ENCODE assay signal across 25 cellular contexts in genomic region chr10:50629495-50630122, GRCh38. TPM values are rescaled to one million over a fixed set of nuclear protein-coding genes. Genes with fewer than 3 reads are reported as not detected.
A peak's percentile ranks its signal among the peaks of the same experiment; 100 is the strongest.
DNase-seq lines count a peak whose midpoint lies in the region; ATAC-seq and TF ChIP-seq lines count a peak whose summit lies in the region.
"Had no signal": no experiment of that assay in that cellular context is flagged by ENCODE, and none has a peak within 500 bp of the region (broad histone marks: within the 10 kb centered on the region; RNA-seq: fewer than 3 reads in every experiment).

No MANE protein-coding gene starts in this region.

- no peak for DNase-seq in activated CD8-positive, alpha-beta memory T cell treated with anti-CD3 and anti-CD28 coated beads, Interleukin-2, amount 10 ng/mL, durations not matched to agents 7 days and 5 days
- no peak for DNase-seq in activated CD8-positive, alpha-beta memory T cell treated with anti-CD3 and anti-CD28 coated beads, Interleukin-2, amount 50 U/mL, for 4 hours
- DNase-seq in GM23338 (ENCODE audit: low spot score) = peak; percentile 57
- DNase-seq in activated T-cell treated with anti-CD3 and anti-CD28 coated beads, Interleukin-2, amount 50 U/mL, for 72 hours = peak; percentile 35 to 45
- DNase-seq in NCI-H526 (lab: John Stamatoyannopoulos, UW) = no peak
- no peak for DNase-seq in cardiac septum (ENCODE audit: low spot score)
- no peak for DNase-seq in epidermal melanocyte (ENCODE audit: insufficient read length, low spot score)
- DNase-seq: ACHN; activated CD4-positive, CD25-positive, alpha-beta regulatory T cell treated with anti-CD3 and anti-CD28 coated beads, Interleukin-2, amount 50 U/mL, for 72 hours; effector memory CD4-positive, alpha-beta T cell; GOT3; left cardiac atrium; NCI-H1092 treated with DMSO at 0.1 percent for 48 hours; NCI-H2029 treated with DMSO at 0.1 percent for 48 hours; NCI-H345; retina; T1000 had no signal

- H3K27ac ChIP-seq in GM23338 (ENCODE audit: low read depth) (peak overlapping the region; percentile 7; the same call in 1 of the 2 replicates), iPS-20b (ENCODE audit: low read length) (no peak overlapping the region)
- H3K27ac ChIP-seq: BLaER1 had no signal

- H4K20me1 ChIP-seq in GM23338 (replicated peaks; ENCODE audit: insufficient read depth) = no peaks in the 10 kb centered on the region
- H4K20me1 ChIP-seq: BLaER1 had no signal

- no peak overlapping the region for H3K4me3 Mint-ChIP-seq in activated CD8-positive, alpha-beta memory T cell treated with anti-CD3 and anti-CD28 coated beads, Interleukin-2, amount 10 ng/mL, durations not matched to agents 7 days and 5 days
- H3K4me3 Mint-ChIP-seq in GM23338 = peak overlapping the region; percentile 15; the same call in 1 of the 3 replicates
- H3K4me3 Mint-ChIP-seq in activated T-cell treated with anti-CD3 and anti-CD28 coated beads, Interleukin-2, amount 50 U/mL, for 72 hours = peak overlapping the region; percentile 59 to 71
- H3K4me3 Mint-ChIP-seq: memory B cell, type B pancreatic cell had no signal

- H3K9me3 ChIP-seq in iPS-20b (ENCODE audit: insufficient read depth, low read depth, low read length) = no peaks in the 10 kb centered on the region
- H3K9me3 ChIP-seq: BLaER1 had no signal

- peak overlapping the region; percentile 3; the same call in 1 of the 2 replicates for H3K4me2 ChIP-seq in GM23338
- H3K4me2 ChIP-seq: BLaER1, smooth muscle cell had no signal

- intact Hi-C loops in cardiac septum (cut with DNase I) = no loop called here

- peak; percentile 8 for ATAC-seq in activated CD8-positive, alpha-beta memory T cell treated with anti-CD3 and anti-CD28 coated beads, Interleukin-2, amount 10 ng/mL, durations not matched to agents 7 days and 5 days
- peak; percentile 25 for ATAC-seq in GM23338
- ATAC-seq in activated T-cell treated with anti-CD3 and anti-CD28 coated beads, Interleukin-2, amount 50 U/mL, for 72 hours (replicated peaks in 1 of 2) = peak; percentile 81 to 82
- ATAC-seq: HepG2, left cardiac atrium, Right ventricle myocardium inferior had no signal

- H3K79me2 ChIP-seq in GM23338 (replicated peaks; ENCODE audit: insufficient read depth) = no peaks in the 10 kb centered on the region

- no peaks in the 10 kb centered on the region for H3K36me3 ChIP-seq in GM23338 (ENCODE audit: insufficient read depth)
- no peaks in the 10 kb centered on the region for H3K36me3 ChIP-seq in iPS-20b (ENCODE audit: insufficient read depth, low read depth, low read length)
- H3K36me3 ChIP-seq: BLaER1 had no signal

- no peaks in the 10 kb centered on the region for H3K27me3 ChIP-seq in GM23338 (ENCODE audit: insufficient read depth)
- H3K27me3 ChIP-seq in iPS-20b (ENCODE audit: insufficient read depth, low read length) = no peaks in the 10 kb centered on the region
- H3K27me3 ChIP-seq: BLaER1 had no signal

- H3K9ac ChIP-seq in iPS-20b (ENCODE audit: low read depth, low read length) = peak overlapping the region; percentile 38; the same call in 1 of the 2 replicates
- H3K9ac ChIP-seq: BLaER1 had no signal

- CTCF ChIA-PET in activated CD8-positive, alpha-beta memory T cell treated with anti-CD3 and anti-CD28 coated beads, Interleukin-2, amount 10 ng/mL, durations not matched to agents 7 days and 5 days (lab: Charles Lee) = no interaction called here

- peaks cover 13% of the 10 kb centered on the region for H3K36me3 Mint-ChIP-seq in activated CD8-positive, alpha-beta memory T cell treated with anti-CD3 and anti-CD28 coated beads, Interleukin-2, amount 10 ng/mL, durations not matched to agents 7 days and 5 days
- peaks cover 3% of the 10 kb centered on the region; the same call in 1 of the 3 replicates for H3K36me3 Mint-ChIP-seq in GM23338 (ENCODE audit: low read depth)
- peaks cover 0 to 3% of the 10 kb centered on the region in 2 donors for H3K36me3 Mint-ChIP-seq in activated T-cell treated with anti-CD3 and anti-CD28 coated beads, Interleukin-2, amount 50 U/mL, for 72 hours (ENCODE audit: insufficient read depth in 2 of 2)
- H3K36me3 Mint-ChIP-seq: brain had no signal

- H3K27ac Mint-ChIP-seq in activated CD8-positive, alpha-beta memory T cell treated with anti-CD3 and anti-CD28 coated beads, Interleukin-2, amount 10 ng/mL, durations not matched to agents 7 days and 5 days = peak overlapping the region; percentile 24
- H3K27ac Mint-ChIP-seq in GM23338 = peak overlapping the region; percentile 78; the same call in 1 of the 2 replicates
- H3K27ac Mint-ChIP-seq in activated T-cell treated with anti-CD3 and anti-CD28 coated beads, Interleukin-2, amount 50 U/mL, for 72 hours = peak overlapping the region; percentile 73
- H3K27ac Mint-ChIP-seq: brain, memory B cell, type B pancreatic cell had no signal

- H3K27me3 Mint-ChIP-seq in activated CD8-positive, alpha-beta memory T cell treated with anti-CD3 and anti-CD28 coated beads, Interleukin-2, amount 10 ng/mL, durations not matched to agents 7 days and 5 days = peaks cover 43% of the 10 kb centered on the region
- H3K27me3 Mint-ChIP-seq in GM23338 (ENCODE audit: insufficient read depth, low read depth, poor library complexity) = peaks cover 1% of the 10 kb centered on the region
- H3K27me3 Mint-ChIP-seq in activated T-cell treated with anti-CD3 and anti-CD28 coated beads, Interleukin-2, amount 50 U/mL, for 72 hours (ENCODE audit: low read depth) = peaks cover 41% of the 10 kb centered on the region
- H3K27me3 Mint-ChIP-seq: brain, memory B cell, type B pancreatic cell had no signal

- H3K9me2 ChIP-seq in GM23338 (ENCODE audit: insufficient read depth) = no peaks in the 10 kb centered on the region

- TF ChIP-seq CTCF in GM23338 (conservative IDR thresholded peaks at IDR 0.05; ENCODE audit: low read depth in 2 of 2) = no peak

- peaks cover 40% of the 10 kb centered on the region for H3K4me1 Mint-ChIP-seq in activated CD8-positive, alpha-beta memory T cell treated with anti-CD3 and anti-CD28 coated beads, Interleukin-2, amount 10 ng/mL, durations not matched to agents 7 days and 5 days
- peaks cover 45% of the 10 kb centered on the region for H3K4me1 Mint-ChIP-seq in GM23338
- H3K4me1 Mint-ChIP-seq in activated T-cell treated with anti-CD3 and anti-CD28 coated beads, Interleukin-2, amount 50 U/mL, for 72 hours (ENCODE audit: low read depth) = peaks cover 28% of the 10 kb centered on the region

- no peak overlapping the region for H2AFZ ChIP-seq in GM23338

- H3K4me1 ChIP-seq in GM23338 (ENCODE audit: insufficient read depth) (peaks cover 33% of the 10 kb centered on the region), iPS-20b (ENCODE audit: insufficient read depth, low read length) (peaks cover 32% of the 10 kb centered on the region)

- H3K4me3 ChIP-seq in GM23338 (no peak overlapping the region), iPS-20b (ENCODE audit: low read length) (no peak overlapping the region)
- H3K4me3 ChIP-seq: BLaER1, smooth muscle cell had no signal

- H3K9me3 Mint-ChIP-seq in activated CD8-positive, alpha-beta memory T cell treated with anti-CD3 and anti-CD28 coated beads, Interleukin-2, amount 10 ng/mL, durations not matched to agents 7 days and 5 days (ENCODE audit: low read depth) = no peaks in the 10 kb centered on the region
- no peaks in the 10 kb centered on the region for H3K9me3 Mint-ChIP-seq in GM23338
- H3K9me3 Mint-ChIP-seq in activated T-cell treated with anti-CD3 and anti-CD28 coated beads, Interleukin-2, amount 50 U/mL, for 72 hours = no peaks in the 10 kb centered on the region
- H3K9me3 Mint-ChIP-seq: brain, memory B cell, type B pancreatic cell had no signal

- no peaks in the 10 kb centered on the region for H3F3A ChIP-seq in GM23338 (replicated peaks; ENCODE audit: low read depth)

RNA-seq across cellular contexts. Expression of gene SGMS1, which starts 5.9 kb away (rescaled TPM):
- total RNA-seq in activated CD8-positive, alpha-beta memory T cell treated with anti-CD3 and anti-CD28 coated beads, Interleukin-2, amount 10 ng/mL, durations not matched to agents 7 days and 5 days = 10 to 100 TPM; 37.0 to 38.4 TPM
- 33.6 and 34.7 TPM in 2 replicates for total RNA-seq in GM23338 (2014; rRNA removed; shearing (Covaris generic))
- polyA plus RNA-seq in GM23338 (2016; fragmentation: Nextera tagmentation; extraction: Ambion mirVana) = 12.6 and 15.0 TPM in 2 replicates
- 1 to 10 TPM; 8.9 to 9.7 TPM for total RNA-seq in activated T-cell treated with anti-CD3 and anti-CD28 coated beads, Interleukin-2, amount 50 U/mL, for 72 hours
- 24.3 TPM for total RNA-seq in cardiac septum

Comparison
In these comparisons a context has a peak if more than half of its experiments do, and no peak if none do; other contexts are left out.
1. ATAC-seq: peak in every context shown above with its lines; median percentile 82 in activated T-cell treated with anti-CD3 and anti-CD28 coated beads, Interleukin-2, amount 50 U/mL, for 72 hours; 25 in GM23338; 8 in activated CD8-positive, alpha-beta memory T cell treated with anti-CD3 and anti-CD28 coated beads, Interleukin-2, amount 10 ng/mL, durations not matched to agents 7 days and 5 days.
2. DNase-seq: peak in GM23338 (single experiment) and activated T-cell treated with anti-CD3 and anti-CD28 coated beads, Interleukin-2, amount 50 U/mL, for 72 hours (2 of 2); none in activated CD8-positive, alpha-beta memory T cell treated with anti-CD3 and anti-CD28 coated beads, Interleukin-2, amount 10 ng/mL, durations not matched to agents 7 days and 5 days (single experiment), activated CD8-positive, alpha-beta memory T cell treated with anti-CD3 and anti-CD28 coated beads, Interleukin-2, amount 50 U/mL, for 4 hours (single experiment), NCI-H526 (0 of 2), cardiac septum (single experiment) and epidermal melanocyte (single experiment).
3. H3K27ac Mint-ChIP-seq: peak in every context shown above with its lines; median percentile 78 in GM23338; 73 in activated T-cell treated with anti-CD3 and anti-CD28 coated beads, Interleukin-2, amount 50 U/mL, for 72 hours; 24 in activated CD8-positive, alpha-beta memory T cell treated with anti-CD3 and anti-CD28 coated beads, Interleukin-2, amount 10 ng/mL, durations not matched to agents 7 days and 5 days.